ENCODE assay signal across 20 cellular contexts in the genomic region with DNA sequence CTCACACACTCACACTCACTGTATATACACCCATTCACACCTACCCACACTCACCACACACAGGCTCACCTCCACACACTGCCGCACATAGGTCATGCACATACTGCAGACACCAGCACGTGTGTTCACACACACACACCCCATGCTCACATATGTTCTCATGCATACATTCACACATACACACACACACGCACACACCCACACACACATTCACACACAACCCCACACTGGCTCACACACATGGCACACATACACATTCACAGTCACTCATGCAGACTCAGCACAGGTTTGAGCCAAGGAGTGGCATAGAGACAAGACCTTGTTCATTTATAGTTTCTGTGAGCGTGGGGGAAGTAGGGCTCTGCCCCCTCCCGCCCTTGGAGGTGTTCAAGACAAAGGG.
"Had no signal": no experiment of that assay in that cellular context is flagged by ENCODE, and none has a peak within 500 bp of the region (broad histone marks: within the 10 kb centered on the region; RNA-seq: fewer than 3 reads in every experiment).

No MANE protein-coding gene starts in this region.

- ATAC-seq: activated naive CD4-positive, alpha-beta T cell treated with anti-CD3 and anti-CD28 coated beads, Interleukin-2, amount 50 U/mL, for 72 hours; activated T-helper 17 cell treated with anti-CD3 and anti-CD28 coated beads, Interleukin-2, amount 50 U/mL, for 72 hours; heart right ventricle; left colon had no signal

- H3K9me3 Mint-ChIP-seq: activated naive CD4-positive, alpha-beta T cell treated with anti-CD3 and anti-CD28 coated beads, Interleukin-2, amount 50 U/mL, for 72 hours; activated T-cell treated with anti-CD3 and anti-CD28 coated beads, Interleukin-2, amount 50 U/mL, for 24 hours; activated T-helper 17 cell treated with anti-CD3 and anti-CD28 coated beads, Interleukin-2, amount 50 U/mL, for 72 hours; endodermal cell; memory B cell had no signal

- H3K4me1 Mint-ChIP-seq: memory B cell had no signal

- H3K27me3 Mint-ChIP-seq: activated T-cell treated with anti-CD3 and anti-CD28 coated beads, Interleukin-2, amount 50 U/mL, for 24 hours; activated T-helper 17 cell treated with anti-CD3 and anti-CD28 coated beads, Interleukin-2, amount 50 U/mL, for 72 hours; memory B cell; progenitor cell of endocrine pancreas had no signal

- H3K27me3 ChIP-seq: heart right ventricle, stomach, suprapubic skin, tibial nerve, uterus had no signal

- H3K27ac Mint-ChIP-seq: activated naive CD4-positive, alpha-beta T cell treated with anti-CD3 and anti-CD28 coated beads, Interleukin-2, amount 50 U/mL, for 72 hours; activated T-cell treated with anti-CD3 and anti-CD28 coated beads, Interleukin-2, amount 50 U/mL, for 24 hours; activated T-helper 17 cell treated with anti-CD3 and anti-CD28 coated beads, Interleukin-2, amount 50 U/mL, for 72 hours; endodermal cell; memory B cell; progenitor cell of endocrine pancreas had no signal

- DNase-seq: activated CD4-positive, alpha-beta T cell treated with anti-CD3 and anti-CD28 coated beads, Interleukin-2, amount 50 U/mL, for 4 hours; activated CD8-positive, alpha-beta memory T cell treated with anti-CD3 and anti-CD28 coated beads for 24 hours; activated CD8-positive, alpha-beta memory T cell treated with anti-CD3 and anti-CD28 coated beads, Interleukin-2, amount 50 U/mL, for 4 hours; activated T-cell treated with anti-CD3 and anti-CD28 coated beads, Interleukin-2, amount 50 U/mL, for 24 hours; amniotic stem cell; cerebellar nuclear complex; endodermal cell; heart right ventricle; retina; stomach; T-helper 9 cell; uterus had no signal

- H3K4me1 ChIP-seq: suprapubic skin, uterus had no signal

- H3K4me3 ChIP-seq: coronary artery, heart right ventricle, stomach, suprapubic skin, tibial nerve, uterus had no signal

- H3K9me3 ChIP-seq: heart right ventricle, stomach, suprapubic skin, tibial nerve, uterus had no signal

- H3K27ac ChIP-seq: coronary artery, heart right ventricle, stomach, suprapubic skin, tibial nerve, uterus had no signal

- H3K36me3 ChIP-seq: heart right ventricle, stomach, suprapubic skin, tibial nerve, uterus had no signal

- H3K4me3 Mint-ChIP-seq: activated T-cell treated with anti-CD3 and anti-CD28 coated beads, Interleukin-2, amount 50 U/mL, for 24 hours; activated T-helper 17 cell treated with anti-CD3 and anti-CD28 coated beads, Interleukin-2, amount 50 U/mL, for 72 hours; endodermal cell; memory B cell had no signal
